Comparison of ENCODE assay signal across 8 cellular contexts in the genomic region with DNA sequence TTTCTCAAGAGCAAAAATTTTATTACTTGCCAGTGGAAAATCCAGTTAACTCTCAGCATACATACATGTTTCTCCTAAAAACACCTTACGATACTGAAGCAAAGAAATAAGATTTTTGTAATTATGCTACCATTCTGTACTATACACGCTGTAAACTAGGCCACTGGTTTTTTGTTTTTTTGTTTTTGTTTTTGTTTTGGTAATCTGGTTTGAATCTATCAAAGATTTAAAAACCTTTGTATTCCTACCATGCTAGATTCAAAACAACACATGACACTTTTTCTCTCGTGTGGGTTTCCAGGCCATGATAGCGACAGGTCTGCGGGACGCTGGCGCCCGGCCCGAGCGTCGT. TPM values are rescaled to one million over a fixed set of nuclear protein-coding genes. Genes with fewer than 3 reads are reported as not detected.
DNase-seq lines count a peak whose midpoint lies in the region; ATAC-seq and TF ChIP-seq lines count a peak whose summit lies in the region.

No MANE protein-coding gene starts in this region.

- peaks cover 0 to 3% of the 10 kb centered on the region in 2 donors for H3K4me1 ChIP-seq in lung (ENCODE audit: control insufficient read depth in 2 of 2, insufficient read depth in 2 of 2, low read length in 2 of 2)
- peaks cover 3 to 16% (median 8%) of the 10 kb centered on the region in 4 donors for H3K4me1 ChIP-seq in transverse colon

- H3K27ac ChIP-seq in brain microvascular endothelial cell (no peak overlapping the region), lung (ENCODE audit: low read depth in 1 of 2, low read length in 1 of 2) (peak overlapping the region; percentile 81 to 96), transverse colon (peak overlapping the region; percentile 87 to 93 (median 91))

- WGBS in lung, 2 donors, result 7 to 10% methylated on average over 11 of the region's 11 CpGs
- 5 to 10% methylated on average over 2 to 11 of the region's 11 CpGs for WGBS in transverse colon (ENCODE audit: low coverage in 1 of 2), 2 donors

- peaks cover 13% of the 10 kb centered on the region for H3K4me1 Mint-ChIP-seq in activated naive CD4-positive, alpha-beta T cell treated with anti-CD3 and anti-CD28 coated beads for 36 hours (ENCODE audit: low read depth)

- TF ChIP-seq CTCF in brain microvascular endothelial cell (IDR thresholded peaks at IDR 0.05; ENCODE audit: low read depth, low read length, missing control alignments) (no peak), lung (IDR thresholded peaks at IDR 0.05; ENCODE audit: control extremely low read depth, extremely low read depth) (no peak), transverse colon (IDR thresholded peaks at IDR 0.05) (no peak)

- no peak for ATAC-seq in lung (ENCODE audit: insufficient read depth, low FRiP score)

- peaks cover 2% of the 10 kb centered on the region for H3K36me3 Mint-ChIP-seq in activated naive CD4-positive, alpha-beta T cell treated with anti-CD3 and anti-CD28 coated beads for 36 hours (ENCODE audit: low read depth)

- intact Hi-C loops in activated naive CD4-positive, alpha-beta T cell treated with anti-CD3 and anti-CD28 coated beads for 36 hours (cut with micrococcal nuclease), result loop anchor here (1.0 to 5.0 kb wide), 5 partner anchors 145 to 1946 kb away; a partner anchor contains a TSS
- intact Hi-C loops in transverse colon (cut with DNase I; ENCODE audit: low total_unique reads), result no loop called here

- no peaks in the 10 kb centered on the region for H3K27me3 Mint-ChIP-seq in activated naive CD4-positive, alpha-beta T cell treated with anti-CD3 and anti-CD28 coated beads for 36 hours (ENCODE audit: low read depth)

- no peak for TF ChIP-seq POLR2A in transverse colon (IDR thresholded peaks at IDR 0.05)

- H3K4me3 Mint-ChIP-seq in activated naive CD4-positive, alpha-beta T cell treated with anti-CD3 and anti-CD28 coated beads for 36 hours, result peak overlapping the region; percentile 94

- H3K9me3 ChIP-seq in lung (ENCODE audit: control insufficient read depth in 2 of 2, insufficient read depth in 1 of 2, low read length in 1 of 2) (no peaks in the 10 kb centered on the region), transverse colon (no peaks in the 10 kb centered on the region)

- no peak for DNase-seq in activated naive CD4-positive, alpha-beta T cell treated with anti-CD3 and anti-CD28 coated beads for 36 hours
- no peak for DNase-seq in activated naive CD4-positive, alpha-beta T cell treated with Interleukin-2 at 50 U/mL for 16 hours
- DNase-seq in brain microvascular endothelial cell, result no peak
- DNase-seq in lung (ENCODE audit: low spot score), result no peak
- no peak for DNase-seq in transverse colon
- no peak for DNase-seq in stimulated activated CD8-positive, alpha-beta memory T cell treated with anti-CD3 and anti-CD28 coated beads, Interleukin-4, amount 100 ng/mL, for 48 hours
- DNase-seq in stimulated activated CD4-positive, alpha-beta T cell treated with anti-CD3 and anti-CD28 coated beads, Interleukin-12 subunit alpha, Interleukin-12 subunit beta, amount 100 ng/mL, for 4 hours, result no peak
- no peak for DNase-seq in epidermal melanocyte (ENCODE audit: insufficient read length, low spot score)

- CTCF ChIA-PET in activated naive CD4-positive, alpha-beta T cell treated with anti-CD3 and anti-CD28 coated beads for 36 hours (lab: Charles Lee), result no interaction called here

- H3K4me3 ChIP-seq in brain microvascular endothelial cell (ENCODE audit: low read depth, low read length) (peak overlapping the region; percentile 92), lung (peak overlapping the region; percentile 92), transverse colon (peak overlapping the region; percentile 73 to 92 (median 85))

- no peak for TF ChIP-seq EP300 in transverse colon (IDR thresholded peaks at IDR 0.05; ENCODE audit: low read depth)

- no peaks in the 10 kb centered on the region for H3K9me3 Mint-ChIP-seq in activated naive CD4-positive, alpha-beta T cell treated with anti-CD3 and anti-CD28 coated beads for 36 hours

- H3K36me3 ChIP-seq in brain microvascular endothelial cell (replicated peaks) (no peaks in the 10 kb centered on the region), lung (ENCODE audit: control insufficient read depth in 2 of 2, insufficient read depth in 2 of 2, low read length in 2 of 2) (no peaks in the 10 kb centered on the region), transverse colon (no peaks in the 10 kb centered on the region)

- H3K27ac Mint-ChIP-seq in activated naive CD4-positive, alpha-beta T cell treated with anti-CD3 and anti-CD28 coated beads for 36 hours, result peak overlapping the region; percentile 74

- in situ Hi-C loops in brain microvascular endothelial cell (cut with HindIII; ENCODE audit: low pct_ligation_motif_present, low sequenced_read_pairs), result no loop called here
- in situ Hi-C loops in transverse colon (cut with MboI; ENCODE audit: low pct_ligation_motif_present in 1 of 4, low pct_unique_long_range_greater_than_20kb in 1 of 4, low sequenced_read_pairs in 3 of 4), result no loop called here

- H3K27me3 ChIP-seq in brain microvascular endothelial cell (replicated peaks) (no peaks in the 10 kb centered on the region), lung (ENCODE audit: control insufficient read depth, insufficient read depth) (no peaks in the 10 kb centered on the region), transverse colon (no peaks in the 10 kb centered on the region)

RNA-seq across cellular contexts. Expression of a gene that starts 0.8 kb away (rescaled TPM):
- 1 to 10 TPM; 6.3 to 8.9 TPM for total RNA-seq in activated naive CD4-positive, alpha-beta T cell treated with anti-CD3 and anti-CD28 coated beads for 36 hours
- total RNA-seq in lung (10 to 100 TPM; 16.0 to 16.4 TPM), transverse colon (10 to 100 TPM in 2 of 4 donors, 1 to 10 TPM in 2; 2.4 to 20.3 (median 12.4) TPM)
- 10 to 100 TPM in 1 of 2 donors, 1 to 10 TPM in 1; 8.9 to 14.3 TPM for polyA plus RNA-seq in lung

RNA-seq across cellular contexts. Expression of a gene that starts 58.2 kb away (rescaled TPM):
- total RNA-seq in activated naive CD4-positive, alpha-beta T cell treated with anti-CD3 and anti-CD28 coated beads for 36 hours, result not detected
- total RNA-seq in lung (not detected), transverse colon (not detected)
- not detected for polyA plus RNA-seq in lung
